ENCODE assay signal across 18 cellular contexts in genomic region chr11:59601788-59602187, GRCh38. TPM values are rescaled to one million over a fixed set of nuclear protein-coding genes. Genes with fewer than 3 reads are reported as not detected.
DNase-seq lines count a peak whose midpoint lies in the region; ATAC-seq, FAIRE-seq and TF ChIP-seq lines count a peak whose summit lies in the region.
"Had no signal": no experiment of that assay in that cellular context is flagged by ENCODE, and none has a peak within 500 bp of the region (broad histone marks: within the 10 kb centered on the region; RNA-seq: fewer than 3 reads in every experiment).

No MANE protein-coding gene starts in this region.

- no TSS peak for BruUV-seq in HepG2 (replicated peaks; lab: Mats Ljungman, UMichigan)

- H2AFZ ChIP-seq in HepG2 (ENCODE audit: low read length) (no peak overlapping the region), parathyroid adenoma (no peak overlapping the region)

- H4K20me1 ChIP-seq in HepG2 (ENCODE audit: insufficient read depth, low read length), result no peaks in the 10 kb centered on the region

- TF ChIP-seq CTCF in adrenal gland (IDR thresholded peaks at IDR 0.05), result no peak
- TF ChIP-seq CTCF in epithelial cell of proximal tubule (conservative IDR thresholded peaks at IDR 0.05; ENCODE audit: low read depth, low read length), result no peak
- TF ChIP-seq CTCF in HepG2 (CRISPR knock-in tag; IDR thresholded peaks at IDR 0.05), result no peak
- TF ChIP-seq CTCF in parathyroid adenoma (IDR thresholded peaks at IDR 0.05), result no peak
- no peak for TF ChIP-seq CTCF in spleen (IDR thresholded peaks at IDR 0.05 in 8 of 11, conservative IDR thresholded peaks at IDR 0.05 in 3 of 11)

- CTCF ChIA-PET in HepG2 (lab: Yijun Ruan, JAX; ENCODE audit: low intra/inter-chr PET ratio, low total read pairs), result no interaction called here

- no peak overlapping the region for H3K4me3 ChIP-seq in adrenal gland
- no peak overlapping the region for H3K4me3 ChIP-seq in epithelial cell of proximal tubule (ENCODE audit: low read depth, low read length)
- no peak overlapping the region for H3K4me3 ChIP-seq in HepG2 (replicated peaks in 1 of 3; ENCODE audit: insufficient read depth in 1 of 3, low read depth in 2 of 3, low read length in 3 of 3)
- peak overlapping the region; percentile 1 for H3K4me3 ChIP-seq in parathyroid adenoma (ENCODE audit: low read depth, low read length)
- H3K4me3 ChIP-seq in spleen, result no peak overlapping the region
- H3K4me3 ChIP-seq: BLaER1 treated with 17β-estradiol and CSF1 and Interleukin-3, amounts not matched to agents 10 nM and 100 nM; GM12878 had no signal

- H3K9ac ChIP-seq in HepG2 (ENCODE audit: insufficient read depth, low read depth, low read length) (no peak overlapping the region), parathyroid adenoma (no peak overlapping the region)
- H3K9ac ChIP-seq: BLaER1 treated with 17β-estradiol and CSF1 and Interleukin-3, amounts not matched to agents 10 nM and 100 nM had no signal

- H3K79me2 ChIP-seq in HepG2 (ENCODE audit: insufficient read depth, low read length), result no peaks in the 10 kb centered on the region
- H3K79me2 ChIP-seq in parathyroid adenoma, result peaks cover 12% of the 10 kb centered on the region

- peaks cover 0 to 95% of the 10 kb centered on the region in 2 donors for H3K36me3 ChIP-seq in adrenal gland (replicated peaks in 1 of 2)
- peaks cover 33 to 84% of the 10 kb centered on the region in 2 experiments for H3K36me3 ChIP-seq in HepG2 (replicated peaks in 1 of 2; ENCODE audit: control insufficient read depth in 1 of 2, insufficient read depth in 2 of 2, low read length in 2 of 2)
- no peaks in the 10 kb centered on the region for H3K36me3 ChIP-seq in parathyroid adenoma (ENCODE audit: control insufficient read depth, insufficient read depth, low read length)
- H3K36me3 ChIP-seq in spleen, result peaks cover 9 to 100% (median 98%) of the 10 kb centered on the region in 6 donors

- no peak overlapping the region for H3K4me2 ChIP-seq in HepG2 (ENCODE audit: low read depth, low read length)
- peak overlapping the region; percentile 47 for H3K4me2 ChIP-seq in parathyroid adenoma (ENCODE audit: low read length)
- H3K4me2 ChIP-seq: BLaER1 treated with 17β-estradiol and CSF1 and Interleukin-3, amounts not matched to agents 10 nM and 100 nM had no signal

- in situ Hi-C loops in HepG2 (cut with HindIII; ENCODE audit: extremely low pct_ligation_motif_present, low pct_unique_long_range_greater_than_20kb), result no loop called here

- ATAC-seq in HepG2, result no peak
- ATAC-seq: CD8-positive, alpha-beta T cell; GM12878 had no signal

- H3K9me3 ChIP-seq in adrenal gland (replicated peaks in 1 of 3) (no peaks in the 10 kb centered on the region), HepG2 (ENCODE audit: low read length) (no peaks in the 10 kb centered on the region), parathyroid adenoma (ENCODE audit: control insufficient read depth, low read length) (no peaks in the 10 kb centered on the region), spleen (no peaks in the 10 kb centered on the region)
- H3K9me3 ChIP-seq: BLaER1 treated with 17β-estradiol and CSF1 and Interleukin-3, amounts not matched to agents 10 nM and 100 nM had no signal

- H3K27ac ChIP-seq in adrenal gland (peak overlapping the region; percentile 1 to 90 (median 64)), HepG2 (ENCODE audit: extremely low read length, insufficient read depth, low read length) (no peak overlapping the region), parathyroid adenoma (peak overlapping the region; percentile 75), spleen (no peak overlapping the region)
- H3K27ac ChIP-seq: BLaER1 treated with 17β-estradiol and CSF1 and Interleukin-3, amounts not matched to agents 10 nM and 100 nM had no signal

- FAIRE-seq in HepG2 (lab: Jason Lieb, UNC), result no peak
- FAIRE-seq: GM12878, H1 had no signal

- no peak for TF ChIP-seq RAD21 in HepG2 (CRISPR knock-in tag; IDR thresholded peaks at IDR 0.05)

- no peak for TF ChIP-seq EP300 in HepG2 (IDR thresholded peaks at IDR 0.05; ENCODE audit: low read depth in 2 of 2, low read length in 2 of 2)
- no peak for TF ChIP-seq EP300 in HepG2 (CRISPR knock-in tag; IDR thresholded peaks at IDR 0.05; ENCODE audit: borderline replicate concordance)

- intact Hi-C loops in adrenal gland (cut with DNase I) (no loop called here), HepG2 (cut with micrococcal nuclease; ENCODE audit: unreplicated experiment) (no loop called here), spleen (cut with DNase I; ENCODE audit: low total_unique reads) (no loop called here)

- peak; percentile 30 to 77 (median 64) for DNase-seq in adrenal gland
- peak; percentile 44 for DNase-seq in epithelial cell of proximal tubule (ENCODE audit: low read depth)
- peak; percentile 20 for DNase-seq in HepG2 (ENCODE audit: low spot score)
- no peak for DNase-seq in NCI-H748 (lab: John Stamatoyannopoulos, UW; ENCODE audit: unreplicated experiment)
- DNase-seq in OCI-M1 (lab: John Stamatoyannopoulos, UW), result no peak
- no peak for DNase-seq in spleen
- DNase-seq in dermis blood vessel endothelial cell, result no peak
- DNase-seq: Calu3; CD8-positive, alpha-beta T cell; DMS 273 treated with DMSO at 0.1 percent for 48 hours; DMS53; DND-41; EL; H9 had no signal

- H3K27me3 ChIP-seq in adrenal gland (no peaks in the 10 kb centered on the region), HepG2 (ENCODE audit: control insufficient read depth in 1 of 2, insufficient read depth in 2 of 2, low read length in 2 of 2) (no peaks in the 10 kb centered on the region), parathyroid adenoma (ENCODE audit: control insufficient read depth, insufficient read depth, low read length) (no peaks in the 10 kb centered on the region), spleen (replicated peaks in 1 of 7) (no peaks in the 10 kb centered on the region)
- H3K27me3 ChIP-seq: BLaER1 treated with 17β-estradiol and CSF1 and Interleukin-3, amounts not matched to agents 10 nM and 100 nM had no signal

- 41 to 53% (median 48%) methylated on average over 4 of the region's 4 CpGs for WGBS in adrenal gland, 4 donors
- 84% methylated on average over 4 of the region's 4 CpGs for WGBS in HepG2 (ENCODE audit: low lambda C conversion rate)
- WGBS in spleen, 5 donors, result 81 to 92% (median 88%) methylated on average over 4 of the region's 4 CpGs

- H3K4me1 ChIP-seq in adrenal gland (replicated peaks in 1 of 2), result peaks cover 15 to 37% of the 10 kb centered on the region in 2 donors
- H3K4me1 ChIP-seq in HepG2 (ENCODE audit: insufficient read depth, low read length), result no peaks in the 10 kb centered on the region
- H3K4me1 ChIP-seq in parathyroid adenoma, result peaks cover 5% of the 10 kb centered on the region
- peaks cover 0 to 12% (median 0%) of the 10 kb centered on the region in 6 donors for H3K4me1 ChIP-seq in spleen
- H3K4me1 ChIP-seq: BLaER1 treated with 17β-estradiol and CSF1 and Interleukin-3, amounts not matched to agents 10 nM and 100 nM had no signal

- TF ChIP-seq POLR2A in adrenal gland (IDR thresholded peaks at IDR 0.05) (peak in 1 of 2 donors; percentile 16), HepG2 (IDR thresholded peaks at IDR 0.05; ENCODE audit: insufficient read depth in 1 of 2, low read depth in 2 of 2, low read length in 2 of 2) (no peak), spleen (IDR thresholded peaks at IDR 0.05) (no peak)

- POLR2A ChIA-PET in HepG2 (lab: Yijun Ruan, JAX), result no interaction called here

TF ChIP-seq in HepG2, 621 proteins besides CTCF, POLR2A, EP300 and RAD21 (continues in another document):
- TF ChIP-seq CBX1 (IDR thresholded peaks at IDR 0.05; ENCODE audit: low read depth), result no peak
- TF ChIP-seq ATF7-NPFF (CRISPR knock-in tag; IDR thresholded peaks at IDR 0.05; ENCODE audit: low read depth), result no peak
- no peak for TF ChIP-seq DPF2 (CRISPR knock-in tag; IDR thresholded peaks at IDR 0.05; ENCODE audit: borderline replicate concordance, low read depth)

RNA-seq across cellular contexts. Expression of gene OSBP, which starts 13.8 kb away (rescaled TPM):
- total RNA-seq in adrenal gland (100 to 1,000 TPM in 1 of 8 donors, 10 to 100 TPM in 7; 44.0 to 117 (median 88.6) TPM), epithelial cell of proximal tubule (12.3 and 15.1 TPM in 2 replicates), HepG2 (2016; rRNA removed; fragmentation: Illumina TruSeq; extraction: Trizol) (13.5 and 23.0 TPM in 2 replicates), spleen (10 to 100 TPM; 33.9 to 39.9 (median 35.6) TPM), dermis blood vessel endothelial cell (41.5 and 68.4 TPM in 2 replicates)
- polyA plus RNA-seq in adrenal gland (100 to 1,000 TPM in 1 of 3 donors, 10 to 100 TPM in 2; 15.3 to 120 (median 18.5) TPM), HepG2 (2011; rRNA removed) (12.1 and 12.5 TPM in 2 replicates), spleen (10 to 100 TPM in 1 of 3 donors, 1 to 10 TPM in 2; 7.0 to 10.6 (median 8.9) TPM)
- 2.7 and 3.3 TPM in 2 replicates for total RNA-seq in HepG2 (2016; cell fraction: cytosol; rRNA removed; fragmentation: Illumina TruSeq; extraction: Trizol; ENCODE audit: low read depth)
- total RNA-seq in HepG2 (2016; cell fraction: insoluble cytoplasmic fraction; rRNA removed; fragmentation: Illumina TruSeq; extraction: Trizol), result 12.8 and 21.9 TPM in 2 replicates
- total RNA-seq in HepG2 (2016; cell fraction: membrane; rRNA removed; fragmentation: Illumina TruSeq; extraction: Trizol), result 9.1 and 9.5 TPM in 2 replicates
- 20.1 and 23.2 TPM in 2 replicates for total RNA-seq in HepG2 (2016; cell fraction: nucleus; rRNA removed; fragmentation: Illumina TruSeq; extraction: Trizol)
- polyA plus RNA-seq in HepG2 (2011; cell fraction: cytosol; rRNA removed), result 7.0 and 11.1 TPM in 2 replicates
- 12.1 and 14.0 TPM in 2 replicates for polyA plus RNA-seq in HepG2 (2011; cell fraction: nucleus; rRNA removed)
- polyA plus RNA-seq in HepG2 (2012), result 19.3 and 22.7 TPM in 2 replicates
- polyA plus RNA-seq in HepG2 (2016; cell fraction: cytosol; fragmentation: Illumina TruSeq; extraction: Trizol; ENCODE audit: low read depth), result 1.6 and 1.8 TPM in 2 replicates
- polyA plus RNA-seq in HepG2 (2016; cell fraction: insoluble cytoplasmic fraction; fragmentation: Illumina TruSeq; extraction: Trizol; ENCODE audit: low read depth), result 18.6 and 21.3 TPM in 2 replicates
- 3.9 and 4.6 TPM in 2 replicates for polyA plus RNA-seq in HepG2 (2016; cell fraction: membrane; fragmentation: Illumina TruSeq; extraction: Trizol; ENCODE audit: low read depth)
- 22.7 and 22.9 TPM in 2 replicates for polyA plus RNA-seq in HepG2 (2016; cell fraction: nucleus; fragmentation: Illumina TruSeq; extraction: Trizol; ENCODE audit: insufficient read depth, low read depth)
- polyA minus RNA-seq in HepG2 (2011; rRNA and poly(A)+ RNA removed; ENCODE audit: low replicate concordance), result 14.8 and 21.1 TPM in 2 replicates
- 18.6 and 21.7 TPM in 2 replicates for polyA minus RNA-seq in HepG2 (2011; cell fraction: cytosol; rRNA and poly(A)+ RNA removed)
- 26.3 and 27.6 TPM in 2 replicates for polyA minus RNA-seq in HepG2 (2011; cell fraction: nucleus; rRNA and poly(A)+ RNA removed)

Comparison
In these comparisons a context has a peak if more than half of its experiments do, and no peak if none do; other contexts are left out.
1. DNase-seq: peak in adrenal gland (7 of 7), epithelial cell of proximal tubule (single experiment) and HepG2 (single experiment); none in NCI-H748 (single experiment), OCI-M1 (single experiment), spleen (single experiment) and dermis blood vessel endothelial cell (single experiment).
2. H3K27ac ChIP-seq: peak in adrenal gland (5 of 5) and parathyroid adenoma (single experiment); none in HepG2 (single experiment) and spleen (0 of 8).